In the genomic region with DNA sequence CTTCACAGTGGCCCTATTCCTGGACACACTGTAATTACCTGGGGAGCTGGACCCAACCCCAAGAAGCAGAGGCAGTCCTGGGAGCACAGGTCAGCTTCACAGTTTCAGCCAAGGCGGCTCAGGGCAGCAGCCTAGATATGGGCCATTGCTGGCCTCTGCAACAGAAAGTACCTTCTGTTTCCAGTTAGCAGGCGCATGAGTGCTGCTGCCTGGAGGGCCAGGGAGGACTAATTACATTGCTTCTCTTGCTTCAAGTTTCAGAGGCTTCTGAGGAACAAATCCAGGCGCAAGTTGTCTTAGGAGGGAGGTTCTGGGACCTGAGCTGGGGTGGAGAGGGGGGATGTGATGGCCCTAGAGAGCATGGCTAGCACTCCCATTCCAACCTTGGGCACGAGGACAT, we compare ENCODE assay signal across 21 cellular contexts. TPM values are rescaled to one million over a fixed set of nuclear protein-coding genes. Genes with fewer than 3 reads are reported as not detected.
DNase-seq lines count a peak whose midpoint lies in the region; TF ChIP-seq lines count a peak whose summit lies in the region.
"Had no signal": no experiment of that assay in that cellular context is flagged by ENCODE, and none has a peak within 500 bp of the region (broad histone marks: within the 10 kb centered on the region; RNA-seq: fewer than 3 reads in every experiment).

No MANE protein-coding gene starts in this region.

- H3K27me3 ChIP-seq in breast epithelium (no peaks in the 10 kb centered on the region), mammary epithelial cell (ENCODE audit: insufficient read depth, low read length) (no peaks in the 10 kb centered on the region), tibial artery (no peaks in the 10 kb centered on the region)
- H3K27me3 ChIP-seq: pancreas had no signal

- H3K36me3 Mint-ChIP-seq in nephron progenitor cell (ENCODE audit: low read depth), result no peaks in the 10 kb centered on the region
- H3K36me3 Mint-ChIP-seq in activated T-cell treated with anti-CD3 and anti-CD28 coated beads, Interleukin-2, amount 50 U/mL, for 24 hours (ENCODE audit: low read depth), result peaks cover 13% of the 10 kb centered on the region
- H3K36me3 Mint-ChIP-seq: activated naive CD8-positive, alpha-beta T cell treated with anti-CD3 and anti-CD28 coated beads, Interleukin-2, amount 10 ng/mL, durations not matched to agents 7 days and 5 days had no signal

- no peak overlapping the region for H2AFZ ChIP-seq in mammary epithelial cell (ENCODE audit: low read depth, low read length)

- CTCF ChIA-PET in mammary epithelial cell (lab: Charles Lee; ENCODE audit: low non-redundant PET), result no interaction called here

- no peak overlapping the region for H3K4me3 ChIP-seq in breast epithelium
- no peak overlapping the region for H3K4me3 ChIP-seq in mammary epithelial cell (replicated peaks in 1 of 3; ENCODE audit: insufficient read depth in 1 of 3, low read depth in 2 of 3, low read length in 3 of 3)
- H3K4me3 ChIP-seq in tibial artery, result no peak overlapping the region
- H3K4me3 ChIP-seq: pancreas, skin epidermis had no signal

- no peak for DNase-seq in breast epithelium (ENCODE audit: low spot score in 2 of 2)
- no peak for DNase-seq in mammary epithelial cell
- no peak for DNase-seq in nephron progenitor cell
- DNase-seq in tibial artery, result no peak
- no peak for DNase-seq in activated T-cell treated with anti-CD3 and anti-CD28 coated beads, Interleukin-2, amount 50 U/mL, for 24 hours
- no peak for DNase-seq in NCI-H2171 treated with DMSO at 0.1 percent for 48 hours (lab: John Stamatoyannopoulos, UW)
- DNase-seq in midbrain (lab: John Stamatoyannopoulos, UW), result no peak
- DNase-seq: 8988T; activated CD4-positive, alpha-beta memory T cell treated with anti-CD3 and anti-CD28 coated beads, Interleukin-2, amount 10 ng/mL, durations not matched to agents 7 days and 5 days; activated naive CD8-positive, alpha-beta T cell treated with anti-CD3 and anti-CD28 coated beads, Interleukin-2, amount 10 ng/mL, durations not matched to agents 7 days and 5 days; activated T-cell treated with anti-CD3 and anti-CD28 coated beads, Interleukin-2, amount 50 U/mL, for 72 hours; effector memory CD8-positive, alpha-beta T cell; NCI-H1694 treated with DMSO at 0.1 percent for 48 hours; pancreas; stimulated activated CD4-positive, alpha-beta T cell treated with anti-CD3 and anti-CD28 coated beads, Interleukin-4, amount 100 ng/mL, for 24 hours; T-helper 2 cell had no signal

- intact Hi-C loops in breast epithelium (cut with DNase I; ENCODE audit: low total_unique reads) (no loop called here), mammary epithelial cell (cut with micrococcal nuclease) (no loop called here), tibial artery (cut with DNase I; ENCODE audit: low total_unique reads) (no loop called here)

- H3K79me2 ChIP-seq in mammary epithelial cell (ENCODE audit: insufficient read depth, low read length), result no peaks in the 10 kb centered on the region

- WGBS in mammary epithelial cell (ENCODE audit: low coverage, missing lambda C conversion rate), result 97% methylated on average over 3 of the region's 4 CpGs

- no peak overlapping the region for H3K4me2 ChIP-seq in mammary epithelial cell (ENCODE audit: insufficient read depth, low read depth, low read length)

- no peaks in the 10 kb centered on the region for H3K9me3 Mint-ChIP-seq in nephron progenitor cell
- no peaks in the 10 kb centered on the region for H3K9me3 Mint-ChIP-seq in activated T-cell treated with anti-CD3 and anti-CD28 coated beads, Interleukin-2, amount 50 U/mL, for 24 hours
- H3K9me3 Mint-ChIP-seq: activated CD4-positive, alpha-beta memory T cell treated with anti-CD3 and anti-CD28 coated beads, Interleukin-2, amount 10 ng/mL, durations not matched to agents 7 days and 5 days; activated naive CD8-positive, alpha-beta T cell treated with anti-CD3 and anti-CD28 coated beads, Interleukin-2, amount 10 ng/mL, durations not matched to agents 7 days and 5 days; activated T-cell treated with anti-CD3 and anti-CD28 coated beads, Interleukin-2, amount 50 U/mL, for 72 hours; effector memory CD8-positive, alpha-beta T cell; WTC11 had no signal

- H3K36me3 ChIP-seq in breast epithelium (no peaks in the 10 kb centered on the region), mammary epithelial cell (ENCODE audit: insufficient read depth, low read length) (no peaks in the 10 kb centered on the region), tibial artery (no peaks in the 10 kb centered on the region)
- H3K36me3 ChIP-seq: pancreas had no signal

- H3K27ac Mint-ChIP-seq in nephron progenitor cell, result peak overlapping the region; percentile 92
- no peak overlapping the region for H3K27ac Mint-ChIP-seq in activated T-cell treated with anti-CD3 and anti-CD28 coated beads, Interleukin-2, amount 50 U/mL, for 24 hours
- H3K27ac Mint-ChIP-seq: activated CD4-positive, alpha-beta memory T cell treated with anti-CD3 and anti-CD28 coated beads, Interleukin-2, amount 10 ng/mL, durations not matched to agents 7 days and 5 days; activated naive CD8-positive, alpha-beta T cell treated with anti-CD3 and anti-CD28 coated beads, Interleukin-2, amount 10 ng/mL, durations not matched to agents 7 days and 5 days; activated T-cell treated with anti-CD3 and anti-CD28 coated beads, Interleukin-2, amount 50 U/mL, for 72 hours; B cell; WTC11 had no signal

- TF ChIP-seq CTCF in breast epithelium (IDR thresholded peaks at IDR 0.05) (no peak), mammary epithelial cell (conservative IDR thresholded peaks at IDR 0.05 in 1 of 2, IDR thresholded peaks at IDR 0.05 in 1 of 2; ENCODE audit: extremely low read depth in 1 of 2, insufficient read depth in 1 of 2, low read depth in 1 of 2, low read length in 2 of 2) (no peak), nephron progenitor cell (IDR thresholded peaks at IDR 0.05) (no peak), tibial artery (IDR thresholded peaks at IDR 0.05) (no peak)

- in situ Hi-C loops in mammary epithelial cell (cut with MboI; ENCODE audit: low sequenced_read_pairs in 2 of 2), result no loop called here

- H3K4me3 Mint-ChIP-seq in nephron progenitor cell, result no peak overlapping the region
- H3K4me3 Mint-ChIP-seq in activated T-cell treated with anti-CD3 and anti-CD28 coated beads, Interleukin-2, amount 50 U/mL, for 24 hours, result no peak overlapping the region
- H3K4me3 Mint-ChIP-seq: activated CD4-positive, alpha-beta memory T cell treated with anti-CD3 and anti-CD28 coated beads, Interleukin-2, amount 10 ng/mL, durations not matched to agents 7 days and 5 days; activated naive CD8-positive, alpha-beta T cell treated with anti-CD3 and anti-CD28 coated beads, Interleukin-2, amount 10 ng/mL, durations not matched to agents 7 days and 5 days; activated T-cell treated with anti-CD3 and anti-CD28 coated beads, Interleukin-2, amount 50 U/mL, for 72 hours; B cell; WTC11 had no signal

- TF ChIP-seq POLR2A in breast epithelium (IDR thresholded peaks at IDR 0.05), result no peak

- no peaks in the 10 kb centered on the region for H4K20me1 ChIP-seq in mammary epithelial cell (ENCODE audit: insufficient read depth, low read length)

- H3K27me3 Mint-ChIP-seq in nephron progenitor cell (ENCODE audit: low read depth, poor library complexity), result peaks cover 10% of the 10 kb centered on the region
- no peaks in the 10 kb centered on the region for H3K27me3 Mint-ChIP-seq in activated T-cell treated with anti-CD3 and anti-CD28 coated beads, Interleukin-2, amount 50 U/mL, for 24 hours
- H3K27me3 Mint-ChIP-seq: activated CD4-positive, alpha-beta memory T cell treated with anti-CD3 and anti-CD28 coated beads, Interleukin-2, amount 10 ng/mL, durations not matched to agents 7 days and 5 days; activated naive CD8-positive, alpha-beta T cell treated with anti-CD3 and anti-CD28 coated beads, Interleukin-2, amount 10 ng/mL, durations not matched to agents 7 days and 5 days; B cell; effector memory CD8-positive, alpha-beta T cell had no signal

- H3K4me1 ChIP-seq in breast epithelium (peaks cover 4 to 5% of the 10 kb centered on the region in 2 donors), mammary epithelial cell (ENCODE audit: insufficient read depth, low read length) (peaks cover 40% of the 10 kb centered on the region), tibial artery (peaks cover 0 to 19% (median 16%) of the 10 kb centered on the region in 4 donors)
- H3K4me1 ChIP-seq: pancreas had no signal

- H3K27ac ChIP-seq in breast epithelium (peak overlapping the region; percentile 77 to 86), mammary epithelial cell (ENCODE audit: insufficient read depth, low read depth, low read length) (no peak overlapping the region), cingulate gyrus (ENCODE audit: low read depth, low read length) (peak overlapping the region; percentile 60), tibial artery (peak overlapping the region; percentile 80 to 81)
- H3K27ac ChIP-seq: HL-60, pancreas had no signal

- H3K9ac ChIP-seq in mammary epithelial cell (ENCODE audit: insufficient read depth, low read length), result no peak overlapping the region

- dilution Hi-C loops in mammary epithelial cell (cut with HindIII; ENCODE audit: low sequenced_read_pairs), result no loop called here

- H3K9me3 ChIP-seq in breast epithelium (no peaks in the 10 kb centered on the region), mammary epithelial cell (replicated peaks; ENCODE audit: insufficient read depth, low read length) (no peaks in the 10 kb centered on the region), tibial artery (no peaks in the 10 kb centered on the region)
- H3K9me3 ChIP-seq: pancreas had no signal

- H3K4me1 Mint-ChIP-seq in nephron progenitor cell, result peaks cover 55% of the 10 kb centered on the region
- peaks cover 5% of the 10 kb centered on the region for H3K4me1 Mint-ChIP-seq in activated T-cell treated with anti-CD3 and anti-CD28 coated beads, Interleukin-2, amount 50 U/mL, for 24 hours (ENCODE audit: low read depth)
- H3K4me1 Mint-ChIP-seq: activated CD4-positive, alpha-beta memory T cell treated with anti-CD3 and anti-CD28 coated beads, Interleukin-2, amount 10 ng/mL, durations not matched to agents 7 days and 5 days; activated naive CD8-positive, alpha-beta T cell treated with anti-CD3 and anti-CD28 coated beads, Interleukin-2, amount 10 ng/mL, durations not matched to agents 7 days and 5 days; B cell; WTC11 had no signal

- BruUV-seq in mammary epithelial cell (replicated peaks; lab: Mats Ljungman, UMichigan), result no TSS peak

RNA-seq across cellular contexts. Expression of gene DUSP7, which starts 13.5 kb away (rescaled TPM):
- total RNA-seq in breast epithelium (10 to 100 TPM in 1 of 3 donors, 1 to 10 TPM in 2; 7.0 to 11.1 (median 8.6) TPM), mammary epithelial cell (100 to 1,000 TPM in 1 of 2 donors, 10 to 100 TPM in 1; 64.7 to 167 TPM)
- 212 TPM for polyA plus RNA-seq in mammary epithelial cell
- 293 TPM for polyA minus RNA-seq in mammary epithelial cell

Comparison
In these comparisons a context has a peak if more than half of its experiments do, and no peak if none do; other contexts are left out.
1. RNA of gene DUSP7, which starts 13.5 kb away (total RNA-seq): 64.7 to 167 TPM in mammary epithelial cell; 7.0 to 11.1 TPM in breast epithelium; every median in the first group is over 4 times any median in the second.